Comparison of ENCODE assay signal across 9 cellular contexts in genomic region chr9:2837915-2838314, GRCh38. TPM values are rescaled to one million over a fixed set of nuclear protein-coding genes. Genes with fewer than 3 reads are reported as not detected.
DNase-seq lines count a peak whose midpoint lies in the region; ATAC-seq and TF ChIP-seq lines count a peak whose summit lies in the region.
"Had no signal": no experiment of that assay in that cellular context is flagged by ENCODE, and none has a peak within 500 bp of the region (broad histone marks: within the 10 kb centered on the region; RNA-seq: fewer than 3 reads in every experiment).

No MANE protein-coding gene starts in this region.

- H3K4me3 Mint-ChIP-seq in activated T-cell treated with anti-CD3 and anti-CD28 coated beads, Interleukin-2, amount 50 U/mL, for 72 hours: peak overlapping the region in 1 of 2 donors; percentile 31
- H3K4me3 Mint-ChIP-seq in type B pancreatic cell: no peak overlapping the region
- no peak overlapping the region for H3K4me3 Mint-ChIP-seq in activated T-helper 17 cell treated with anti-CD3 and anti-CD28 coated beads, Interleukin-2, amount 50 U/mL, for 72 hours

- TF ChIP-seq CTCF in ascending aorta (IDR thresholded peaks at IDR 0.05): peak; percentile 20 to 59 (median 49)
- peak; percentile 62 for TF ChIP-seq CTCF in type B pancreatic cell (conservative IDR thresholded peaks at IDR 0.05)

- H3K36me3 ChIP-seq in ascending aorta: peaks cover 9 to 34% of the 10 kb centered on the region in 2 donors

- peak overlapping the region; percentile 22 to 45 for H3K4me3 ChIP-seq in ascending aorta

- H3K27me3 ChIP-seq in ascending aorta: no peaks in the 10 kb centered on the region

- no peaks in the 10 kb centered on the region for H3K9me3 Mint-ChIP-seq in activated T-cell treated with anti-CD3 and anti-CD28 coated beads, Interleukin-2, amount 50 U/mL, for 72 hours
- H3K9me3 Mint-ChIP-seq in type B pancreatic cell: no peaks in the 10 kb centered on the region
- H3K9me3 Mint-ChIP-seq in activated T-helper 17 cell treated with anti-CD3 and anti-CD28 coated beads, Interleukin-2, amount 50 U/mL, for 72 hours: no peaks in the 10 kb centered on the region

- no peaks in the 10 kb centered on the region for H3K27me3 Mint-ChIP-seq in activated T-cell treated with anti-CD3 and anti-CD28 coated beads, Interleukin-2, amount 50 U/mL, for 72 hours (ENCODE audit: low read depth)
- H3K27me3 Mint-ChIP-seq in type B pancreatic cell: no peaks in the 10 kb centered on the region
- H3K27me3 Mint-ChIP-seq in activated T-helper 17 cell treated with anti-CD3 and anti-CD28 coated beads, Interleukin-2, amount 50 U/mL, for 72 hours: no peaks in the 10 kb centered on the region

- H3K36me3 Mint-ChIP-seq in activated T-cell treated with anti-CD3 and anti-CD28 coated beads, Interleukin-2, amount 50 U/mL, for 72 hours (ENCODE audit: insufficient read depth in 2 of 2): peaks cover 5 to 18% of the 10 kb centered on the region in 2 donors
- peaks cover 10% of the 10 kb centered on the region for H3K36me3 Mint-ChIP-seq in type B pancreatic cell
- H3K36me3 Mint-ChIP-seq in activated T-helper 17 cell treated with anti-CD3 and anti-CD28 coated beads, Interleukin-2, amount 50 U/mL, for 72 hours (ENCODE audit: low read depth): peaks cover 70% of the 10 kb centered on the region

- DNase-seq in activated T-cell treated with anti-CD3 and anti-CD28 coated beads, Interleukin-2, amount 50 U/mL, for 72 hours: no peak
- DNase-seq in activated T-cell treated with anti-CD3 and anti-CD28 coated beads for 4 hours (no peak), ascending aorta (ENCODE audit: low spot score in 2 of 2) (no peak), iris pigment epithelial cell (ENCODE audit: low read depth) (peak; percentile 39), type B pancreatic cell (ENCODE audit: extremely low spot score, unreplicated experiment) (no peak)
- no peak for DNase-seq in activated CD4-positive, alpha-beta T cell treated with anti-CD3 and anti-CD28 coated beads, Interleukin-2, amount 50 U/mL, for 1 hour

- no peak for ATAC-seq in activated T-cell treated with anti-CD3 and anti-CD28 coated beads, Interleukin-2, amount 50 U/mL, for 72 hours (replicated peaks in 1 of 2)
- no peak for ATAC-seq in activated T-helper 17 cell treated with anti-CD3 and anti-CD28 coated beads, Interleukin-2, amount 50 U/mL, for 72 hours (replicated peaks)
- no peak for ATAC-seq in GM21360 (IDR thresholded peaks at IDR 0.05; ENCODE audit: unreplicated experiment)

- H3K27ac ChIP-seq in ascending aorta: peak overlapping the region in 1 of 2 donors; percentile 43
- H3K27ac ChIP-seq: HL-60 had no signal

- intact Hi-C loops in ascending aorta (cut with DNase I): loop anchor here (5.0 kb wide), 1 partner anchor 706 kb away; no protein-coding TSS in a partner anchor

- peaks cover 2 to 38% of the 10 kb centered on the region in 2 donors for H3K4me1 ChIP-seq in ascending aorta

- no peaks in the 10 kb centered on the region for H3K9me3 ChIP-seq in ascending aorta

- peak overlapping the region; percentile 52 for H3K27ac Mint-ChIP-seq in activated T-cell treated with anti-CD3 and anti-CD28 coated beads, Interleukin-2, amount 50 U/mL, for 72 hours
- H3K27ac Mint-ChIP-seq in type B pancreatic cell: peak overlapping the region; percentile 2
- no peak overlapping the region for H3K27ac Mint-ChIP-seq in activated T-helper 17 cell treated with anti-CD3 and anti-CD28 coated beads, Interleukin-2, amount 50 U/mL, for 72 hours

- peaks cover 16% of the 10 kb centered on the region for H3K4me1 Mint-ChIP-seq in activated T-cell treated with anti-CD3 and anti-CD28 coated beads, Interleukin-2, amount 50 U/mL, for 72 hours (ENCODE audit: low read depth)
- peaks cover 10% of the 10 kb centered on the region for H3K4me1 Mint-ChIP-seq in type B pancreatic cell (ENCODE audit: unreplicated experiment)
- peaks cover 11% of the 10 kb centered on the region for H3K4me1 Mint-ChIP-seq in activated T-helper 17 cell treated with anti-CD3 and anti-CD28 coated beads, Interleukin-2, amount 50 U/mL, for 72 hours

RNA-seq across cellular contexts. Expression of gene PUM3, which starts 6.0 kb away (rescaled TPM):
- total RNA-seq in activated T-cell treated with anti-CD3 and anti-CD28 coated beads, Interleukin-2, amount 50 U/mL, for 72 hours: 10 to 100 TPM; 57.6 to 61.5 TPM
- total RNA-seq in ascending aorta (26.2 TPM), type B pancreatic cell (ENCODE audit: low replicate concordance) (49.9 and 54.4 TPM in 2 replicates)
- total RNA-seq in activated T-helper 17 cell treated with anti-CD3 and anti-CD28 coated beads, Interleukin-2, amount 50 U/mL, for 72 hours: 10 to 100 TPM; 52.1 to 92.3 TPM
